Comparison of ENCODE assay signal across 1 cellular context in genomic region chr3:49023775-49024174, GRCh38.
TF ChIP-seq lines count a peak whose summit lies in the region.

No MANE protein-coding gene starts in this region.

TF ChIP-seq in A549, 52 proteins besides CTCF, POLR2A, EP300 and RAD21:
- no peak for TF ChIP-seq MAFK (IDR thresholded peaks at IDR 0.05; ENCODE audit: partially characterized antibody)
- no peak for TF ChIP-seq ZC3H11A (IDR thresholded peaks at IDR 0.05)
- no peak for TF ChIP-seq HES2 (IDR thresholded peaks at IDR 0.05)
- TF ChIP-seq NR3C1 (IDR thresholded peaks at IDR 0.05), result no peak
- no peak for TF ChIP-seq HOXA7 (CRISPR knock-in tag; IDR thresholded peaks at IDR 0.05)
- TF ChIP-seq MYC (IDR thresholded peaks at IDR 0.05; ENCODE audit: borderline replicate concordance, low read length), result no peak
- TF ChIP-seq, protein P1, sequence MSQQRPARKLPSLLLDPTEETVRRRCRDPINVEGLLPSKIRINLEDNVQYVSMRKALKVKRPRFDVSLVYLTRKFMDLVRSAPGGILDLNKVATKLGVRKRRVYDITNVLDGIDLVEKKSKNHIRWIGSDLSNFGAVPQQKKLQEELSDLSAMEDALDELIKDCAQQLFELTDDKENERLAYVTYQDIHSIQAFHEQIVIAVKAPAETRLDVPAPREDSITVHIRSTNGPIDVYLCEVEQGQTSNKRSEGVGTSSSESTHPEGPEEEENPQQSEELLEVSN (IDR thresholded peaks at IDR 0.05; ENCODE audit: borderline replicate concordance, low read depth), result no peak
- TF ChIP-seq CHD4 (IDR thresholded peaks at IDR 0.05; ENCODE audit: borderline replicate concordance), result no peak
